ENCODE assay signal across 8 cellular contexts in the genomic region with DNA sequence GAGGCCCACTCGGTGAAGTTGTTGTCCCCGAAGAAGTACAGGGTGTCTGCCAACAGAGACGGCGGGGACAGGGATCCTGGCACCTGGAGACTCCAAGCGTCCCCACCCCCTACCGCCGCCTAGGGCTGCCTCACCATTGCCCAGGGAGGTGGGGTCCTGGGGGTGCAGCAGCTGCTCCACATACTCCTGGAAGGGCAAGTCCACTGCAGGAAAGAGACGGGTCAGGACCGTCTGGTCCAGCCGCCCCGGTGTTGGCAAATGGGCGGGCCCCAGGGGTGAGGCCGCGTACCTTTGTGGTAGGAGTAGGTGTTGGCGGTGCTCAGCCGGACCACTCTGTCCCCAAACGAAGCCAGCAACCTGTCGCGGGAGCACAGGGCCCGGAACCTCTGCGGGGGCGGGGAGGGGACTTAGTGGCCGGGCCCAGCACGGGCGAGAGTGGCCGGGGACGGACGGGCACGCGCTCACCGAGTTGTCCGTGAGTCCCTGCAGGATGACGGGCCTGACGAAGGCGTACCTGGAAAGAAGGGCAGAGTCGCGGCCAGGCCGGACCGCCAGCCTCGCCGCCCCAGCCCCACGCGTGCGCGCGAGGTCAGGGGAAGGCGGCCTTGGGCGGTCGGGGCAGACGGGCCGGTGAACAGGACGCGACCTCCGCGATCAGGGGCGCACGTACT. TPM values are rescaled to one million over a fixed set of nuclear protein-coding genes. Genes with fewer than 3 reads are reported as not detected.
DNase-seq lines count a peak whose midpoint lies in the region; ATAC-seq and TF ChIP-seq lines count a peak whose summit lies in the region.

No MANE protein-coding gene starts in this region.

- no peak overlapping the region for H3K23ac ChIP-seq in mesendoderm (ENCODE audit: low read length)

- DNase-seq in A673 (ENCODE audit: low spot score) (no peak), astrocyte of the spinal cord (ENCODE audit: low read depth, low spot score) (no peak), mesendoderm (peak; percentile 43), head of caudate nucleus (no peak), NCI-H2029 treated with DMSO at 0.1 percent for 48 hours (lab: John Stamatoyannopoulos, UW) (no peak)
- no peak for DNase-seq in stimulated activated CD4-positive, alpha-beta T cell treated with anti-CD3 and anti-CD28 coated beads, Interleukin-4, amount 100 ng/mL, for 24 hours

- H4K5ac ChIP-seq in mesendoderm (ENCODE audit: low read length): no peak overlapping the region

- CTCF ChIA-PET in A673 (lab: Charles Lee): no interaction called here

- ATAC-seq in HG02571 (IDR thresholded peaks at IDR 0.05; ENCODE audit: unreplicated experiment) (peak; percentile 3), HG02870 (IDR thresholded peaks at IDR 0.05; ENCODE audit: unreplicated experiment) (no peak)

- peak overlapping the region; percentile 86 for H3K27ac ChIP-seq in A673 (ENCODE audit: low read depth, low read length, poor library complexity, severe bottlenecking)
- peak overlapping the region; percentile 21 for H3K27ac ChIP-seq in mesendoderm (ENCODE audit: low read depth, low read length)

- peaks cover 33% of the 10 kb centered on the region for H3K4me1 ChIP-seq in A673 (ENCODE audit: insufficient read depth, low read length, poor library complexity, severe bottlenecking)
- no peaks in the 10 kb centered on the region for H3K4me1 ChIP-seq in mesendoderm (ENCODE audit: control insufficient read depth, low read depth, low read length)

- WGBS in mesendoderm (ENCODE audit: extremely low coverage, insufficient coverage, low lambda C conversion rate): no CpG with 5 or more reads among the region's 57 CpGs

- H3K9me3 ChIP-seq in A673 (ENCODE audit: low read depth, low read length, poor library complexity, severe bottlenecking): no peaks in the 10 kb centered on the region

- H2BK15ac ChIP-seq in mesendoderm (replicated peaks; ENCODE audit: low read depth): no peak overlapping the region

- H2AK5ac ChIP-seq in mesendoderm (ENCODE audit: low read length): no peak overlapping the region

- peak overlapping the region; percentile 96 for H3K56ac ChIP-seq in mesendoderm (ENCODE audit: low read length)

- intact Hi-C loops in A673 (cut with micrococcal nuclease; ENCODE audit: unreplicated experiment) (no loop called here), head of caudate nucleus (cut with DNase I) (no loop called here)

- POLR2A ChIA-PET in A673 (lab: Charles Lee; ENCODE audit: low non-redundant PET): no interaction called here

- H3K4ac ChIP-seq in mesendoderm (ENCODE audit: low read depth, low read length): no peak overlapping the region

- H4K8ac ChIP-seq in mesendoderm (ENCODE audit: low read depth, low read length): no peak overlapping the region

- no TSS peak for BruUV-seq in A673 (replicated peaks; lab: Mats Ljungman, UMichigan)

- peaks cover 15% of the 10 kb centered on the region for H3K79me1 ChIP-seq in mesendoderm (ENCODE audit: low read length)

- H3K27me3 ChIP-seq in A673 (replicated peaks; ENCODE audit: insufficient read depth, low read depth, low read length, poor library complexity) (no peaks in the 10 kb centered on the region), mesendoderm (ENCODE audit: insufficient read depth, low read length, poor library complexity) (no peaks in the 10 kb centered on the region)

- H3K79me2 ChIP-seq in mesendoderm (ENCODE audit: control insufficient read depth, insufficient read depth, low read length): peaks cover 18% of the 10 kb centered on the region

- H3K9ac ChIP-seq in mesendoderm (ENCODE audit: low read length): peak overlapping the region; percentile 93

- H3K4me3 ChIP-seq in A673 (ENCODE audit: low read depth, low read length, poor library complexity, severe bottlenecking) (peak overlapping the region; percentile 63), astrocyte of the spinal cord (ENCODE audit: low read depth, low read length) (peak overlapping the region; percentile 48), mesendoderm (ENCODE audit: low read length) (peak overlapping the region; percentile 63)

- H2BK120ac ChIP-seq in mesendoderm (ENCODE audit: low read depth, low read length): no peak overlapping the region

- H3K4me2 ChIP-seq in mesendoderm (ENCODE audit: low read length): peak overlapping the region; percentile 49

- H3K36me3 ChIP-seq in A673 (ENCODE audit: insufficient read depth, low read length, poor library complexity, severe bottlenecking) (peaks cover 27% of the 10 kb centered on the region), mesendoderm (ENCODE audit: control insufficient read depth, insufficient read depth, low read length) (peaks cover 13% of the 10 kb centered on the region)

- H3K18ac ChIP-seq in mesendoderm (ENCODE audit: low read length): no peak overlapping the region

- TF ChIP-seq CTCF in A673 (conservative IDR thresholded peaks at IDR 0.05; ENCODE audit: low read depth, low read length) (no peak), astrocyte of the spinal cord (IDR thresholded peaks at IDR 0.05; ENCODE audit: low read depth, low read length) (no peak)

- H2BK5ac ChIP-seq in mesendoderm (ENCODE audit: low read length): no peak overlapping the region

- in situ Hi-C loops in astrocyte of the spinal cord (cut with HindIII; ENCODE audit: low sequenced_read_pairs): no loop called here

RNA-seq across cellular contexts. Expression of gene JMJD8, which starts 0.6 kb away (rescaled TPM):
- 78.1 and 87.1 TPM in 2 replicates for total RNA-seq in A673 (2021)
- 42.7 TPM for polyA plus RNA-seq in mesendoderm (2013, experiment 1 of 2)
- 41.5 TPM for polyA plus RNA-seq in mesendoderm (2013, experiment 2 of 2)

RNA-seq across cellular contexts. Expression of gene STUB1, which starts 3.3 kb away (rescaled TPM):
- total RNA-seq in A673 (2021): 88.2 and 95.2 TPM in 2 replicates
- 69.6 TPM for polyA plus RNA-seq in mesendoderm (2013, experiment 1 of 2)
- polyA plus RNA-seq in mesendoderm (2013, experiment 2 of 2): 69.7 TPM

RNA-seq across cellular contexts. Expression of gene WDR24, which starts 6.7 kb away (rescaled TPM):
- total RNA-seq in A673 (2021): 17.7 and 18.2 TPM in 2 replicates
- 9.2 TPM for polyA plus RNA-seq in mesendoderm (2013, experiment 1 of 2)
- polyA plus RNA-seq in mesendoderm (2013, experiment 2 of 2): 8.9 TPM

RNA-seq across cellular contexts. Expression of gene RHBDL1, which starts 8.1 kb away (rescaled TPM):
- 1.5 and 2.3 TPM in 2 replicates for total RNA-seq in A673 (2021)
- 0.22 TPM for polyA plus RNA-seq in mesendoderm (2013, experiment 1 of 2)
- polyA plus RNA-seq in mesendoderm (2013, experiment 2 of 2): 0.32 TPM

RNA-seq across cellular contexts. Expression of gene RHOT2, which starts 15.6 kb away (rescaled TPM):
- 184 and 193 TPM in 2 replicates for total RNA-seq in A673 (2021)
- polyA plus RNA-seq in mesendoderm (2013, experiment 1 of 2): 74.0 TPM
- polyA plus RNA-seq in mesendoderm (2013, experiment 2 of 2): 70.5 TPM
